24 cellular contexts compared by ENCODE assay signal in genomic region chr2:114040816-114041215, GRCh38.
"Had no signal": no experiment of that assay in that cellular context is flagged by ENCODE, and none has a peak within 500 bp of the region (broad histone marks: within the 10 kb centered on the region; RNA-seq: fewer than 3 reads in every experiment).

No MANE protein-coding gene starts in this region.

- DNase-seq: activated CD4-positive, alpha-beta memory T cell treated with anti-CD3 and anti-CD28 coated beads, Interleukin-2, amount 10 ng/mL, durations not matched to agents 7 days and 5 days; activated CD4-positive, alpha-beta T cell treated with anti-CD3 and anti-CD28 coated beads for 4 hours; activated CD4-positive, alpha-beta T cell treated with anti-CD3 and anti-CD28 coated beads, Interleukin-2, amount 10 ng/mL, durations not matched to agents 7 days and 5 days; activated CD4-positive, alpha-beta T cell treated with anti-CD3 and anti-CD28 coated beads, Interleukin-2, amount 50 U/mL, for 4 hours; activated CD4-positive, CD25-positive, alpha-beta regulatory T cell; activated CD4-positive, CD25-positive, alpha-beta regulatory T cell treated with anti-CD3 and anti-CD28 coated beads, Interleukin-2, amount 50 U/mL, for 72 hours; activated CD8-positive, alpha-beta memory T cell treated with anti-CD3 and anti-CD28 coated beads, Interleukin-2, amount 50 U/mL, for 48 hours; activated gamma-delta T cell treated with Interleukin-2 at 50 U/mL for 16 hours; activated naive CD4-positive, alpha-beta T cell treated with anti-CD3 and anti-CD28 coated beads, Interleukin-2, amount 50 U/mL, for 16 hours; activated naive CD4-positive, alpha-beta T cell treated with Interleukin-2 at 50 U/mL for 16 hours; activated T-cell treated with anti-CD3 and anti-CD28 coated beads for 4 hours; activated T-cell treated with anti-CD3 and anti-CD28 coated beads, Interleukin-2, amount 50 U/mL, for 24 hours; activated T-cell treated with anti-CD3 and anti-CD28 coated beads, Interleukin-2, amount 50 U/mL, for 72 hours; amniotic stem cell; aorta; cortex of kidney; dermis blood vessel endothelial cell; effector CD8-positive, alpha-beta T cell; esophagus squamous epithelium; foreskin melanocyte; T-helper 2 cell had no signal

- H3K4me3 ChIP-seq: body of pancreas, esophagus squamous epithelium, gastroesophageal sphincter had no signal

- ATAC-seq: activated T-cell treated with anti-CD3 and anti-CD28 coated beads, Interleukin-2, amount 50 U/mL, for 72 hours; body of pancreas; gastroesophageal sphincter had no signal

- H3K27me3 ChIP-seq: body of pancreas, esophagus squamous epithelium, gastroesophageal sphincter had no signal

- H3K27ac ChIP-seq: body of pancreas, epithelial cell of prostate, esophagus squamous epithelium, gastroesophageal sphincter had no signal
